In genomic region chr10:11612004-11613001, GRCh38 we compare ENCODE assay signal across 9 cellular contexts. TPM values are rescaled to one million over a fixed set of nuclear protein-coding genes. Genes with fewer than 3 reads are reported as not detected.
DNase-seq lines count a peak whose midpoint lies in the region; ATAC-seq, FAIRE-seq and TF ChIP-seq lines count a peak whose summit lies in the region.
"Had no signal": no experiment of that assay in that cellular context is flagged by ENCODE, and none has a peak within 500 bp of the region (broad histone marks: within the 10 kb centered on the region; RNA-seq: fewer than 3 reads in every experiment).

No MANE protein-coding gene starts in this region.

- H3K4me1 Mint-ChIP-seq in MCF 10A (ENCODE audit: insufficient read depth, unreplicated experiment), result peaks cover 21% of the 10 kb centered on the region

- peaks cover 7 to 26% (median 14%) of the 10 kb centered on the region in 4 donors for H3K4me1 ChIP-seq in liver (ENCODE audit: control insufficient read depth in 4 of 4, insufficient read depth in 4 of 4, low read length in 3 of 4)

- H3K27ac ChIP-seq in liver (ENCODE audit: low read depth in 1 of 2, low read length in 2 of 2) (peak overlapping the region; percentile 92 to 96), temporal lobe (ENCODE audit: low read depth, low read length) (peak overlapping the region; percentile 20)

- peak; percentile 57 for FAIRE-seq in GM12892 (lab: Jason Lieb, UNC)
- FAIRE-seq: TTC549 had no signal

- no peak overlapping the region for H3K27ac Mint-ChIP-seq in MCF 10A (ENCODE audit: low read depth, unreplicated experiment)

- peak overlapping the region; percentile 92 for H3K4me3 Mint-ChIP-seq in MCF 10A (ENCODE audit: unreplicated experiment)

- H3K36me3 Mint-ChIP-seq in MCF 10A (ENCODE audit: insufficient read depth, unreplicated experiment), result no peaks in the 10 kb centered on the region

- H3K27me3 ChIP-seq in liver (ENCODE audit: control insufficient read depth in 4 of 4, insufficient read depth in 4 of 4, low read length in 3 of 4), result no peaks in the 10 kb centered on the region

- peak overlapping the region; percentile 78 to 100 (median 88) for H3K4me3 ChIP-seq in liver (ENCODE audit: low read depth in 1 of 3, low read length in 3 of 3)

- no peaks in the 10 kb centered on the region for H3K27me3 Mint-ChIP-seq in MCF 10A (ENCODE audit: insufficient read depth, unreplicated experiment)

- DNase-seq in GM12892 (ENCODE audit: insufficient read length), result no peak
- peak; percentile 8 for DNase-seq in MV-4-11 (lab: John Stamatoyannopoulos, UW)
- peak; percentile 9 for DNase-seq in MCF 10A (ENCODE audit: unreplicated experiment)
- no peak for DNase-seq in stimulated activated CD4-positive, alpha-beta T cell treated with anti-CD3 and anti-CD28 coated beads, Interleukin-4, amount 100 ng/mL, for 1 hour

- intact Hi-C loops in MCF 10A (cut with micrococcal nuclease), result no loop called here

- BruUV-seq in MCF 10A (replicated peaks; lab: Mats Ljungman, UMichigan), result TSS peak; percentile 85

- no peak for TF ChIP-seq POLR2A in GM12892 (IDR thresholded peaks at IDR 0.05; ENCODE audit: low read depth, low read length)

- 23% methylated on average over 12 of the region's 12 CpGs for WGBS in liver

- no peak for TF ChIP-seq CTCF in MCF 10A (IDR thresholded peaks at IDR 0.05; ENCODE audit: unreplicated experiment)
- TF ChIP-seq CTCF in liver (IDR thresholded peaks at IDR 0.05; ENCODE audit: low read depth, low read length, missing input control), result no peak

- no peaks in the 10 kb centered on the region for H3K9me3 ChIP-seq in liver (ENCODE audit: control insufficient read depth in 4 of 4, low read length in 3 of 4)

- ATAC-seq in GM19463 (IDR thresholded peaks at IDR 0.05; ENCODE audit: unreplicated experiment), result no peak
- ATAC-seq in GM18519 (IDR thresholded peaks at IDR 0.05; ENCODE audit: low FRiP score, unreplicated experiment), result no peak

- no peak for TF ChIP-seq RAD21 in liver (IDR thresholded peaks at IDR 0.05)

- H3K9me3 Mint-ChIP-seq in MCF 10A (ENCODE audit: unreplicated experiment), result no peaks in the 10 kb centered on the region

- CTCF ChIA-PET in MCF 10A (lab: Yijun Ruan, JAX), result interaction anchor here (0.6 to 1.0 kb wide), 3 partner anchors 11 to 44 kb away, joined by 3 read pairs; no protein-coding TSS in a partner anchor

- H3K36me3 ChIP-seq in liver (ENCODE audit: control insufficient read depth in 4 of 4, insufficient read depth in 3 of 4, low read depth in 1 of 4, low read length in 3 of 4), result no peaks in the 10 kb centered on the region

- peak overlapping the region; percentile 55 to 91 for H3K9ac ChIP-seq in liver (ENCODE audit: low read depth in 1 of 2, low read length in 2 of 2)

- POLR2A ChIA-PET in MCF 10A (lab: Yijun Ruan, JAX), result interaction anchor here (0.6 to 1.6 kb wide), 14 partner anchors 8 to 163 kb away, joined by 3 to 8 read pairs (median 3); no protein-coding TSS in a partner anchor

TF ChIP-seq in liver, 16 proteins besides CTCF, POLR2A, EP300 and RAD21:
- TF ChIP-seq HNF4A (conservative IDR thresholded peaks at IDR 0.05), result peak; percentile 20 to 41
- TF ChIP-seq ATF3 (IDR thresholded peaks at IDR 0.05), result no peak

RNA-seq across cellular contexts. Expression of gene USP6NL, which starts 0.9 kb away (rescaled TPM):
- 10.6 TPM for polyA plus RNA-seq in GM12892 (2012; ENCODE audit: missing spikeins)
- total RNA-seq in MCF 10A (2022) (19.0 and 19.2 TPM in 2 replicates), liver (10 to 100 TPM; 14.9 to 15.0 TPM), temporal lobe (29.7 TPM)
- polyA plus RNA-seq in liver, result 1 to 10 TPM; 3.8 to 5.5 TPM

Comparison
In these comparisons a context has a peak if more than half of its experiments do, and no peak if none do; other contexts are left out.
1. DNase-seq: peak in MV-4-11 (single experiment) and MCF 10A (single experiment); none in GM12892 (single experiment) and stimulated activated CD4-positive, alpha-beta T cell treated with anti-CD3 and anti-CD28 coated beads, Interleukin-4, amount 100 ng/mL, for 1 hour (single experiment).